Comparison of ENCODE assay signal across 8 cellular contexts in the genomic region with DNA sequence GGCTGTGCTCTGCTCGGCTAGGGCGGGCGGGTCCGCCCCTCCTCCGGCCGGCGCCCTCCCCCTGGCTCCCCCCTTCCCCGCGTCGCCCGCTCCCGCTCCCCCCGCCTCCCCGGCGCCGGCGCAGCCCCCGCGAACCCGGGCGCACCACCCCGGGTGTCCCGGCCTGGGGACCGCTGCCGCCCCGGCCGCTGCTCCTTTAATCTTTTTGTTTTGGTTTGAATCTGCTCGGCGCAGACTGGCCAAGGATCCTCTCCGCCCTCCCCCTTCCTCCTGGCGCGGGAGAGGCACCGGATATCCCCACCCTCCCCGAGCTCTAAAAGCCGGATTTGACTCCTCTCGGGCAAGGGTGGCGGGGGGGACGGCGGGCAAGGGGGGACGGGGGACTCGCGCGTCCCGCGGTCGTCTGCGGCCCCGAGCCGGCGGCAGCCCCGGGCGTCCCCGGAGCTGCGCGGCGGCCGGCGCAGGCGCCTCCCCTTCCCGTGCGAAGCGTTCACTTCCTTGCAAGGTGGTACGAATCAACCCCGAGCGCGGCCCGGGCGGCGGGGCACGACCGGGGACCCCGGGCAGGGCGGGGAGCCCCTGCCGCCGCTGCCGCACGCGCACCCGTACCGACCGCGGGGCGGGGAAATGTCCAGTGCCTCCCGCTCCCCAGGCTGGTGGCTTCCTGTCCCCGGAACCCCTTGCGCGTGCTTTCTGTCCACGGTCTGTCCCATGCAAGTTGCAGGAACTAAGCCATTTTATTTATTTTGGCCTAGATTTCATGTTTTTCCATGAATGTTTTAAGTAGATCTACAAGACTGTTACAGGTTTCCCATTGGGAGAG. TPM values are rescaled to one million over a fixed set of nuclear protein-coding genes. Genes with fewer than 3 reads are reported as not detected.
A peak's percentile ranks its signal among the peaks of the same experiment; 100 is the strongest.
DNase-seq lines count a peak whose midpoint lies in the region; TF ChIP-seq lines count a peak whose summit lies in the region.

A gene with protein sequence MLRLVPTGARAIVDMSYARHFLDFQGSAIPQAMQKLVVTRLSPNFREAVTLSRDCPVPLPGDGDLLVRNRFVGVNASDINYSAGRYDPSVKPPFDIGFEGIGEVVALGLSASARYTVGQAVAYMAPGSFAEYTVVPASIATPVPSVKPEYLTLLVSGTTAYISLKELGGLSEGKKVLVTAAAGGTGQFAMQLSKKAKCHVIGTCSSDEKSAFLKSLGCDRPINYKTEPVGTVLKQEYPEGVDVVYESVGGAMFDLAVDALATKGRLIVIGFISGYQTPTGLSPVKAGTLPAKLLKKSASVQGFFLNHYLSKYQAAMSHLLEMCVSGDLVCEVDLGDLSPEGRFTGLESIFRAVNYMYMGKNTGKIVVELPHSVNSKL (minus strand): TSS at position 11 of the 823 bp plus-strand sequence. CDS start 81 bp downstream, outside the sequence.

- H3K4me1 ChIP-seq in Loucy (ENCODE audit: insufficient read depth, low read length, poor library complexity, severe bottlenecking), result peaks cover 49% of the 10 kb centered on the region

- H3K27ac Mint-ChIP-seq in nephron, result peak within 1 kb of the TSS; percentile 98 to 99 (median 98)

- H4K20me1 ChIP-seq in Loucy (ENCODE audit: insufficient read depth, low read length, poor library complexity, severe bottlenecking), result peaks cover 65% of the 10 kb centered on the region

- no peaks in the 10 kb centered on the region for H3K9me2 ChIP-seq in Loucy (replicated peaks; ENCODE audit: low read depth, low read length)

- DNase-seq in EL (peak; percentile 92), H4 (ENCODE audit: low spot score) (peak; percentile 90), SIG-M5 (lab: John Stamatoyannopoulos, UW) (peak; percentile 35), fibroblast of pulmonary artery (ENCODE audit: low read depth) (peak; percentile 80)
- peak; percentile 90 for DNase-seq in activated effector memory CD4-positive, alpha-beta T cell treated with anti-CD3 and anti-CD28 coated beads, Interleukin-2, amount 50 U/mL, for 16 hours

- H3K9me3 Mint-ChIP-seq in nephron, result no peaks in the 10 kb centered on the region

- H3K27me3 ChIP-seq in Loucy (ENCODE audit: insufficient read depth, low read length, poor library complexity, severe bottlenecking), result no peaks in the 10 kb centered on the region

- H3K36me3 ChIP-seq in Loucy (ENCODE audit: insufficient read depth, low read length), result no peaks in the 10 kb centered on the region

- H2AFZ ChIP-seq in Loucy (ENCODE audit: low read length), result peak within 1 kb of the TSS; percentile 75

- peaks cover 5% of the 10 kb centered on the region for H3K27me3 Mint-ChIP-seq in nephron (ENCODE audit: low read depth)

- H3K79me2 ChIP-seq in Loucy (ENCODE audit: insufficient read depth, low read length), result peaks cover 77% of the 10 kb centered on the region

- H3F3A ChIP-seq in Loucy (ENCODE audit: low read depth), result peaks cover 4% of the 10 kb centered on the region; the same call in 1 of the 2 replicates

- H3K9me3 ChIP-seq in Loucy (ENCODE audit: insufficient read depth, low read depth, low read length), result no peaks in the 10 kb centered on the region

- peaks cover 3% of the 10 kb centered on the region for H3K36me3 Mint-ChIP-seq in nephron (ENCODE audit: low read depth)

- H3K9ac ChIP-seq in Loucy (ENCODE audit: low read depth, low read length, poor library complexity, severe bottlenecking), result peak within 1 kb of the TSS; percentile 80

- peaks cover 56% of the 10 kb centered on the region for H3K4me1 Mint-ChIP-seq in nephron

- H3K4me3 ChIP-seq in Loucy (ENCODE audit: low read length, poor library complexity, severe bottlenecking) (peak within 1 kb of the TSS; percentile 91), fibroblast of pulmonary artery (replicated peaks; ENCODE audit: low read depth, low read length) (peak within 1 kb of the TSS; percentile 86)

- H3K4me2 ChIP-seq in Loucy (ENCODE audit: low read depth, low read length, poor library complexity, severe bottlenecking), result peak within 1 kb of the TSS; percentile 98

- peak within 1 kb of the TSS; percentile 98 to 99 (median 99) for H3K4me3 Mint-ChIP-seq in nephron

- TF ChIP-seq CTCF in Loucy (conservative IDR thresholded peaks at IDR 0.05; ENCODE audit: low read length), result no peak
- TF ChIP-seq CTCF in fibroblast of pulmonary artery (IDR thresholded peaks at IDR 0.05; ENCODE audit: low read length, missing control alignments), result no peak
- TF ChIP-seq CTCF in nephron (IDR thresholded peaks at IDR 0.05; ENCODE audit: unreplicated experiment in 3 of 3), result no peak
- TF ChIP-seq CTCF in subcutaneous adipose tissue (IDR thresholded peaks at IDR 0.05; ENCODE audit: low read depth), result no peak

RNA-seq across cellular contexts. Expression of the gene that starts here (rescaled TPM):
- total RNA-seq in H4 (2014; rRNA removed; shearing (Covaris generic)), result 14.0 and 16.5 TPM in 2 replicates
- total RNA-seq in subcutaneous adipose tissue, result 10 to 100 TPM; 20.1 to 28.4 (median 26.0) TPM

Comparison
In these comparisons a context has a peak if more than half of its experiments do, and no peak if none do; other contexts are left out.
1. Peak in every context shown above with its lines: DNase-seq and H3K4me3 ChIP-seq.
2. DNase-seq: peak in every context shown above with its lines; median percentile 92 in EL; 90 in H4; 90 in activated effector memory CD4-positive, alpha-beta T cell treated with anti-CD3 and anti-CD28 coated beads, Interleukin-2, amount 50 U/mL, for 16 hours; 80 in fibroblast of pulmonary artery; 35 in SIG-M5.